ENCODE assay signal across 1 cellular context in the genomic region with DNA sequence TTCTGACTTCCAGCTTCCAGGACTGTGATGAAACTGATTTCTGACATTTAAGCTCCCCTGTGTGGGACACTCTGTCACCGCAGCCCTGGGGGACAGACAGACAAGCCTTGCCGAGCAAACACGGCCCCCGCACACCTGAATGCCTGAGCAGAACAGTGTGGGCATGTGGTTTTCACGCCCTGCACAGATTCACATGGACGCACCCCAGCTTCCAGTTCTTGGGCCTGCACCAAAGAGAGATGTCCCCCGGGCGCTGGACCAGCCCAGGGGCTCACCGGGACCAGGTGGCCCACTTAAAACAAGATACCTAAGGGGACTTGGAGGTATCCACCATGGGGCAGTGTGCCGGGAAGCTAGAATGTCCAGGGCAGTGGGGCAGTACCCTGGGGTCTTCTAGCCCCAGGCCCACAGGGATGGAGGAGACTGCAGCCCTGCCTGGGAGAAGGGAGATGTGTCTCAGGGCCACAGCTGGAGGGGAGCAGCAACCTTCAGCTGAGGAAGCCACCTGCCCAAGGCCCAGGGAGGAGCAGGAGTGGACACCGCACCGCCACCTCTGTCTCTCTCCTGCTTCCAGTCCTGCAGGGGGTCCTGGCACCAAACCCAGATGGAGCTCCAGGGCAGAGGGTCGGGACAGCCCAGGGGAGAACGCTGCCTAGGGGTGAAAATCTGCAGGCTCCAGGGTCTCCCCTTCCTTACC.
TF ChIP-seq lines count a peak whose summit lies in the region.

No MANE protein-coding gene starts in this region.

TF ChIP-seq in H1, 55 proteins besides CTCF, POLR2A, EP300 and RAD21:
- TF ChIP-seq RFX5 (IDR thresholded peaks at IDR 0.05; ENCODE audit: borderline replicate concordance, low read depth, low read length) (no peak), JUN (IDR thresholded peaks at IDR 0.05; ENCODE audit: low read depth, low read length) (no peak), SIRT6 (IDR thresholded peaks at IDR 0.05; ENCODE audit: low read length) (no peak), RBBP5 (IDR thresholded peaks at IDR 0.05; ENCODE audit: borderline replicate concordance, low read depth, low read length) (no peak), SIX5 (IDR thresholded peaks at IDR 0.05; ENCODE audit: low read depth, low read length) (no peak), SP1 (IDR thresholded peaks at IDR 0.05; ENCODE audit: low read depth, low read length) (no peak), SUZ12 (IDR thresholded peaks at IDR 0.05; ENCODE audit: low read length) (no peak), TBP (IDR thresholded peaks at IDR 0.05; ENCODE audit: low read depth, low read length) (no peak), CHD1 (IDR thresholded peaks at IDR 0.05; ENCODE audit: low read depth, low read length) (no peak), NANOG (IDR thresholded peaks at IDR 0.05; ENCODE audit: insufficient read depth, low read depth, low read length, poor library complexity, severe bottlenecking) (no peak), SP2 (IDR thresholded peaks at IDR 0.05; ENCODE audit: low read length) (no peak), SIN3A (conservative IDR thresholded peaks at IDR 0.05 in 1 of 2, IDR thresholded peaks at IDR 0.05 in 1 of 2; ENCODE audit: low read depth in 1 of 2, low read length in 2 of 2) (no peak), CREB1 (IDR thresholded peaks at IDR 0.05) (no peak)
- TF ChIP-seq, protein P1, sequence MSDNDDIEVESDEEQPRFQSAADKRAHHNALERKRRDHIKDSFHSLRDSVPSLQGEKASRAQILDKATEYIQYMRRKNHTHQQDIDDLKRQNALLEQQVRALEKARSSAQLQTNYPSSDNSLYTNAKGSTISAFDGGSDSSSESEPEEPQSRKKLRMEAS (IDR thresholded peaks at IDR 0.05): no peak
- TF ChIP-seq, protein P2, sequence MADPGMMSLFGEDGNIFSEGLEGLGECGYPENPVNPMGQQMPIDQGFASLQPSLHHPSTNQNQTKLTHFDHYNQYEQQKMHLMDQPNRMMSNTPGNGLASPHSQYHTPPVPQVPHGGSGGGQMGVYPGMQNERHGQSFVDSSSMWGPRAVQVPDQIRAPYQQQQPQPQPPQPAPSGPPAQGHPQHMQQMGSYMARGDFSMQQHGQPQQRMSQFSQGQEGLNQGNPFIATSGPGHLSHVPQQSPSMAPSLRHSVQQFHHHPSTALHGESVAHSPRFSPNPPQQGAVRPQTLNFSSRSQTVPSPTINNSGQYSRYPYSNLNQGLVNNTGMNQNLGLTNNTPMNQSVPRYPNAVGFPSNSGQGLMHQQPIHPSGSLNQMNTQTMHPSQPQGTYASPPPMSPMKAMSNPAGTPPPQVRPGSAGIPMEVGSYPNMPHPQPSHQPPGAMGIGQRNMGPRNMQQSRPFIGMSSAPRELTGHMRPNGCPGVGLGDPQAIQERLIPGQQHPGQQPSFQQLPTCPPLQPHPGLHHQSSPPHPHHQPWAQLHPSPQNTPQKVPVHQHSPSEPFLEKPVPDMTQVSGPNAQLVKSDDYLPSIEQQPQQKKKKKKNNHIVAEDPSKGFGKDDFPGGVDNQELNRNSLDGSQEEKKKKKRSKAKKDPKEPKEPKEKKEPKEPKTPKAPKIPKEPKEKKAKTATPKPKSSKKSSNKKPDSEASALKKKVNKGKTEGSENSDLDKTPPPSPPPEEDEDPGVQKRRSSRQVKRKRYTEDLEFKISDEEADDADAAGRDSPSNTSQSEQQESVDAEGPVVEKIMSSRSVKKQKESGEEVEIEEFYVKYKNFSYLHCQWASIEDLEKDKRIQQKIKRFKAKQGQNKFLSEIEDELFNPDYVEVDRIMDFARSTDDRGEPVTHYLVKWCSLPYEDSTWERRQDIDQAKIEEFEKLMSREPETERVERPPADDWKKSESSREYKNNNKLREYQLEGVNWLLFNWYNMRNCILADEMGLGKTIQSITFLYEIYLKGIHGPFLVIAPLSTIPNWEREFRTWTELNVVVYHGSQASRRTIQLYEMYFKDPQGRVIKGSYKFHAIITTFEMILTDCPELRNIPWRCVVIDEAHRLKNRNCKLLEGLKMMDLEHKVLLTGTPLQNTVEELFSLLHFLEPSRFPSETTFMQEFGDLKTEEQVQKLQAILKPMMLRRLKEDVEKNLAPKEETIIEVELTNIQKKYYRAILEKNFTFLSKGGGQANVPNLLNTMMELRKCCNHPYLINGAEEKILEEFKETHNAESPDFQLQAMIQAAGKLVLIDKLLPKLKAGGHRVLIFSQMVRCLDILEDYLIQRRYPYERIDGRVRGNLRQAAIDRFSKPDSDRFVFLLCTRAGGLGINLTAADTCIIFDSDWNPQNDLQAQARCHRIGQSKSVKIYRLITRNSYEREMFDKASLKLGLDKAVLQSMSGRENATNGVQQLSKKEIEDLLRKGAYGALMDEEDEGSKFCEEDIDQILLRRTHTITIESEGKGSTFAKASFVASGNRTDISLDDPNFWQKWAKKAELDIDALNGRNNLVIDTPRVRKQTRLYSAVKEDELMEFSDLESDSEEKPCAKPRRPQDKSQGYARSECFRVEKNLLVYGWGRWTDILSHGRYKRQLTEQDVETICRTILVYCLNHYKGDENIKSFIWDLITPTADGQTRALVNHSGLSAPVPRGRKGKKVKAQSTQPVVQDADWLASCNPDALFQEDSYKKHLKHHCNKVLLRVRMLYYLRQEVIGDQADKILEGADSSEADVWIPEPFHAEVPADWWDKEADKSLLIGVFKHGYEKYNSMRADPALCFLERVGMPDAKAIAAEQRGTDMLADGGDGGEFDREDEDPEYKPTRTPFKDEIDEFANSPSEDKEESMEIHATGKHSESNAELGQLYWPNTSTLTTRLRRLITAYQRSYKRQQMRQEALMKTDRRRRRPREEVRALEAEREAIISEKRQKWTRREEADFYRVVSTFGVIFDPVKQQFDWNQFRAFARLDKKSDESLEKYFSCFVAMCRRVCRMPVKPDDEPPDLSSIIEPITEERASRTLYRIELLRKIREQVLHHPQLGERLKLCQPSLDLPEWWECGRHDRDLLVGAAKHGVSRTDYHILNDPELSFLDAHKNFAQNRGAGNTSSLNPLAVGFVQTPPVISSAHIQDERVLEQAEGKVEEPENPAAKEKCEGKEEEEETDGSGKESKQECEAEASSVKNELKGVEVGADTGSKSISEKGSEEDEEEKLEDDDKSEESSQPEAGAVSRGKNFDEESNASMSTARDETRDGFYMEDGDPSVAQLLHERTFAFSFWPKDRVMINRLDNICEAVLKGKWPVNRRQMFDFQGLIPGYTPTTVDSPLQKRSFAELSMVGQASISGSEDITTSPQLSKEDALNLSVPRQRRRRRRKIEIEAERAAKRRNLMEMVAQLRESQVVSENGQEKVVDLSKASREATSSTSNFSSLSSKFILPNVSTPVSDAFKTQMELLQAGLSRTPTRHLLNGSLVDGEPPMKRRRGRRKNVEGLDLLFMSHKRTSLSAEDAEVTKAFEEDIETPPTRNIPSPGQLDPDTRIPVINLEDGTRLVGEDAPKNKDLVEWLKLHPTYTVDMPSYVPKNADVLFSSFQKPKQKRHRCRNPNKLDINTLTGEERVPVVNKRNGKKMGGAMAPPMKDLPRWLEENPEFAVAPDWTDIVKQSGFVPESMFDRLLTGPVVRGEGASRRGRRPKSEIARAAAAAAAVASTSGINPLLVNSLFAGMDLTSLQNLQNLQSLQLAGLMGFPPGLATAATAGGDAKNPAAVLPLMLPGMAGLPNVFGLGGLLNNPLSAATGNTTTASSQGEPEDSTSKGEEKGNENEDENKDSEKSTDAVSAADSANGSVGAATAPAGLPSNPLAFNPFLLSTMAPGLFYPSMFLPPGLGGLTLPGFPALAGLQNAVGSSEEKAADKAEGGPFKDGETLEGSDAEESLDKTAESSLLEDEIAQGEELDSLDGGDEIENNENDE (IDR thresholded peaks at IDR 0.05; ENCODE audit: insufficient replicate concordance, low read length): no peak
- TF ChIP-seq, protein P3, sequence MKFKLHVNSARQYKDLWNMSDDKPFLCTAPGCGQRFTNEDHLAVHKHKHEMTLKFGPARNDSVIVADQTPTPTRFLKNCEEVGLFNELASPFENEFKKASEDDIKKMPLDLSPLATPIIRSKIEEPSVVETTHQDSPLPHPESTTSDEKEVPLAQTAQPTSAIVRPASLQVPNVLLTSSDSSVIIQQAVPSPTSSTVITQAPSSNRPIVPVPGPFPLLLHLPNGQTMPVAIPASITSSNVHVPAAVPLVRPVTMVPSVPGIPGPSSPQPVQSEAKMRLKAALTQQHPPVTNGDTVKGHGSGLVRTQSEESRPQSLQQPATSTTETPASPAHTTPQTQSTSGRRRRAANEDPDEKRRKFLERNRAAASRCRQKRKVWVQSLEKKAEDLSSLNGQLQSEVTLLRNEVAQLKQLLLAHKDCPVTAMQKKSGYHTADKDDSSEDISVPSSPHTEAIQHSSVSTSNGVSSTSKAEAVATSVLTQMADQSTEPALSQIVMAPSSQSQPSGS (IDR thresholded peaks at IDR 0.05; ENCODE audit: low read length): no peak
- TF ChIP-seq, protein P4, sequence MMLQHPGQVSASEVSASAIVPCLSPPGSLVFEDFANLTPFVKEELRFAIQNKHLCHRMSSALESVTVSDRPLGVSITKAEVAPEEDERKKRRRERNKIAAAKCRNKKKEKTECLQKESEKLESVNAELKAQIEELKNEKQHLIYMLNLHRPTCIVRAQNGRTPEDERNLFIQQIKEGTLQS (IDR thresholded peaks at IDR 0.05; ENCODE audit: insufficient read depth, low read depth, low read length): no peak
